ENCODE assay signal across 22 cellular contexts in the genomic region with DNA sequence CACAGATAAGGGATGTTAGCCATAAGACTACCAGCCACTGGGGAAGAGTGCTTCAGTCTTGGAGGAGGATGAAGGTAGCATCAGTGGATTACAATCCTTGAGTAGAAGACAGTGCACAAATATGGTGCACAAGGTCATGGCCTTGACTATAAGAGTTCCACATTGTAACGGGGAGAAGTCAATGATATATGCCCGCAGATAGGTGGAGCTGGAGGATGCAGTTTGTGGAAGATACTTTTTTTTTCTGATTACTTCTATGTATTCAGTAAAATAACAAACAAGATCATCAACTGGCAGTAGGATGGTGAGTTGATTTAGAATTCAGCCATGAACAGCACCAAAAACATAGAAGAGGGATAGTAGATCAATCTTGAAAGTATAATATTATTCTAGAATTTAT.
A peak's percentile ranks its signal among the peaks of the same experiment; 100 is the strongest.
DNase-seq lines count a peak whose midpoint lies in the region; ATAC-seq, FAIRE-seq and TF ChIP-seq lines count a peak whose summit lies in the region.
"Had no signal": no experiment of that assay in that cellular context is flagged by ENCODE, and none has a peak within 500 bp of the region (broad histone marks: within the 10 kb centered on the region; RNA-seq: fewer than 3 reads in every experiment).

No MANE protein-coding gene starts in this region.

- FAIRE-seq in G401.6 (lab: Jason Lieb, UNC) (peak; percentile 75), keratinocyte (lab: Jason Lieb, UNC) (no peak)
- FAIRE-seq: islet of Langerhans had no signal

- H3K27ac Mint-ChIP-seq in T-helper 17 cell (no peak overlapping the region), endothelial cell (ENCODE audit: unreplicated experiment) (no peak overlapping the region)
- H3K27ac Mint-ChIP-seq: CD14-positive monocyte; memory B cell; nephron; stimulated activated effector memory CD8-positive, alpha-beta T cell treated with anti-CD3 and anti-CD28 coated beads, Interleukin-12 subunit alpha, Interleukin-12 subunit beta, amount 100 ng/mL, for 72 hours had no signal

- H3K36me3 ChIP-seq in OCI-LY7 (ENCODE audit: insufficient read depth, low read length) (no peaks in the 10 kb centered on the region), keratinocyte (ENCODE audit: control insufficient read depth in 2 of 2, extremely low read depth in 1 of 2, insufficient read depth in 2 of 2, low read length in 2 of 2) (no peaks in the 10 kb centered on the region)
- H3K36me3 ChIP-seq: adrenal gland, HAP-1, thyroid gland had no signal

- no peaks in the 10 kb centered on the region for H3K27me3 ChIP-seq in keratinocyte (ENCODE audit: control insufficient read depth, extremely low read depth, insufficient read depth, low read length)
- H3K27me3 ChIP-seq: adrenal gland, thyroid gland had no signal

- H3K79me2 ChIP-seq in OCI-LY7 (ENCODE audit: insufficient read depth, low read depth, low read length) (no peaks in the 10 kb centered on the region), keratinocyte (ENCODE audit: control insufficient read depth, insufficient read depth, low read length) (no peaks in the 10 kb centered on the region)

- H3K27me3 Mint-ChIP-seq in T-helper 17 cell (no peaks in the 10 kb centered on the region), endothelial cell (ENCODE audit: unreplicated experiment) (no peaks in the 10 kb centered on the region)
- H3K27me3 Mint-ChIP-seq: memory B cell had no signal

- no peak overlapping the region for H3K4me3 ChIP-seq in OCI-LY7 (ENCODE audit: low read depth, low read length, poor library complexity, severe bottlenecking)
- no peak overlapping the region for H3K4me3 ChIP-seq in cardiac fibroblast (replicated peaks in 1 of 2; ENCODE audit: low read depth in 2 of 2, low read length in 2 of 2)
- no peak overlapping the region for H3K4me3 ChIP-seq in keratinocyte (ENCODE audit: control insufficient read depth in 2 of 3, extremely low read depth in 1 of 3, insufficient read depth in 2 of 3, low read depth in 1 of 3, low read length in 3 of 3)
- H3K4me3 ChIP-seq: adrenal gland, HAP-1, thyroid gland had no signal

- H2AFZ ChIP-seq in OCI-LY7 (ENCODE audit: low read length) (no peak overlapping the region), keratinocyte (ENCODE audit: control insufficient read depth, low read length) (no peak overlapping the region)

- no peak for DNase-seq in OCI-LY7 (ENCODE audit: low spot score)
- DNase-seq in cardiac fibroblast (ENCODE audit: low read depth in 2 of 2): peak; percentile 16 to 32
- DNase-seq in keratinocyte (ENCODE audit: low read depth, low spot score): no peak
- DNase-seq in T-helper 17 cell: no peak
- DNase-seq in endothelial cell (ENCODE audit: low spot score): no peak
- DNase-seq: activated CD4-positive, alpha-beta T cell treated with anti-CD3 and anti-CD28 coated beads for 1 hour; adrenal gland; DMS153; head of caudate nucleus; NCI-H1417; SHP77 treated with DMSO at 0.1 percent for 48 hours; stimulated activated CD4-positive, alpha-beta T cell treated with anti-CD3 and anti-CD28 coated beads, Interleukin-12 subunit alpha, Interleukin-12 subunit beta, amount 100 ng/mL, for 4 hours; thyroid gland had no signal

- intact Hi-C loops in OCI-LY7 (cut with micrococcal nuclease; ENCODE audit: unreplicated experiment): no loop called here

- H3K4me3 Mint-ChIP-seq in T-helper 17 cell: no peak overlapping the region
- H3K4me3 Mint-ChIP-seq in endothelial cell (ENCODE audit: unreplicated experiment): no peak overlapping the region
- H3K4me3 Mint-ChIP-seq: CD14-positive monocyte; memory B cell; nephron; stimulated activated effector memory CD8-positive, alpha-beta T cell treated with anti-CD3 and anti-CD28 coated beads, Interleukin-12 subunit alpha, Interleukin-12 subunit beta, amount 100 ng/mL, for 72 hours had no signal

- no peaks in the 10 kb centered on the region for H3K9me1 ChIP-seq in keratinocyte (ENCODE audit: control insufficient read depth, extremely low read depth, insufficient read depth, low read length)

- no peaks in the 10 kb centered on the region for H4K20me1 ChIP-seq in OCI-LY7 (ENCODE audit: insufficient read depth, low read length)
- no peaks in the 10 kb centered on the region for H4K20me1 ChIP-seq in keratinocyte (ENCODE audit: control insufficient read depth, extremely low read depth, insufficient read depth, low read length)

- ATAC-seq in T-helper 17 cell (no peak), esophagus mucosa (no peak), HG03039 (IDR thresholded peaks at IDR 0.05; ENCODE audit: unreplicated experiment) (no peak)
- ATAC-seq: stimulated activated effector memory CD8-positive, alpha-beta T cell treated with anti-CD3 and anti-CD28 coated beads, Interleukin-12 subunit alpha, Interleukin-12 subunit beta, amount 100 ng/mL, for 72 hours had no signal

- no peaks in the 10 kb centered on the region for H3K9me2 ChIP-seq in OCI-LY7 (ENCODE audit: insufficient read depth, low read length)

- H3K27ac ChIP-seq in OCI-LY7 (ENCODE audit: low read depth, low read length, poor library complexity, severe bottlenecking): no peak overlapping the region
- no peak overlapping the region for H3K27ac ChIP-seq in keratinocyte (ENCODE audit: control insufficient read depth, insufficient read depth, low read length)
- H3K27ac ChIP-seq: adrenal gland, thyroid gland had no signal

- H3K9ac ChIP-seq in keratinocyte (ENCODE audit: control insufficient read depth, extremely low read depth, insufficient read depth, low read length): no peak overlapping the region

- no TSS peak for BruUV-seq in OCI-LY7 (replicated peaks; lab: Mats Ljungman, UMichigan)

- no peaks in the 10 kb centered on the region for H3K36me3 Mint-ChIP-seq in T-helper 17 cell (ENCODE audit: low read depth)
- H3K36me3 Mint-ChIP-seq in endothelial cell (ENCODE audit: low read depth, unreplicated experiment): no peaks in the 10 kb centered on the region
- H3K36me3 Mint-ChIP-seq: CD14-positive monocyte; memory B cell; stimulated activated effector memory CD8-positive, alpha-beta T cell treated with anti-CD3 and anti-CD28 coated beads, Interleukin-12 subunit alpha, Interleukin-12 subunit beta, amount 100 ng/mL, for 72 hours had no signal

- CTCF ChIA-PET in OCI-LY7 (lab: Charles Lee; ENCODE audit: unreplicated experiment): no interaction called here

- TF ChIP-seq CTCF in OCI-LY7 (conservative IDR thresholded peaks at IDR 0.05; ENCODE audit: low read length): peak; percentile 30; the same call in 1 of the 2 replicates
- peak; percentile 26 for TF ChIP-seq CTCF in cardiac fibroblast (IDR thresholded peaks at IDR 0.05; ENCODE audit: low read depth, low read length)
- TF ChIP-seq CTCF in keratinocyte (optimal IDR thresholded peaks at IDR 0.05 in 1 of 3, IDR thresholded peaks at IDR 0.05 in 1 of 3, conservative IDR thresholded peaks at IDR 0.05 in 1 of 3; ENCODE audit: extremely low read depth in 1 of 3, insufficient read depth in 2 of 3, low read length in 3 of 3): peak in 2 of 3 experiments; percentile 18 to 44
- TF ChIP-seq CTCF in endothelial cell (IDR thresholded peaks at IDR 0.05; ENCODE audit: unreplicated experiment): no peak

- no peaks in the 10 kb centered on the region for H3K4me1 Mint-ChIP-seq in T-helper 17 cell
- peaks cover 2% of the 10 kb centered on the region for H3K4me1 Mint-ChIP-seq in endothelial cell (ENCODE audit: unreplicated experiment)
- H3K4me1 Mint-ChIP-seq: CD14-positive monocyte; memory B cell; stimulated activated effector memory CD8-positive, alpha-beta T cell treated with anti-CD3 and anti-CD28 coated beads, Interleukin-12 subunit alpha, Interleukin-12 subunit beta, amount 100 ng/mL, for 72 hours had no signal

- dilution Hi-C loops in keratinocyte (cut with MboI; ENCODE audit: extremely low pct_ligation_motif_present, low sequenced_read_pairs): no loop called here

- 0 out of 2 replicates have a peak, but pooled peaks cover 7% of the 10 kb centered on the region for H3K9me3 ChIP-seq in OCI-LY7 (ENCODE audit: low read length)
- no peaks in the 10 kb centered on the region for H3K9me3 ChIP-seq in keratinocyte (ENCODE audit: control insufficient read depth, low read depth, low read length)
- H3K9me3 ChIP-seq in T-helper 17 cell (ENCODE audit: control insufficient read depth, low read length, poor library complexity, severe bottlenecking): no peaks in the 10 kb centered on the region
- H3K9me3 ChIP-seq: adrenal gland, HAP-1, thyroid gland had no signal

- no peaks in the 10 kb centered on the region for H3K9me3 Mint-ChIP-seq in endothelial cell (ENCODE audit: unreplicated experiment)
- H3K9me3 Mint-ChIP-seq: nephron had no signal

- H3K4me2 ChIP-seq in OCI-LY7 (ENCODE audit: low read length): no peak overlapping the region
- no peak overlapping the region for H3K4me2 ChIP-seq in keratinocyte (ENCODE audit: control insufficient read depth, extremely low read depth, insufficient read depth, low read depth, low read length)

- POLR2A ChIA-PET in OCI-LY7 (lab: Charles Lee): interaction anchor here (0.6 to 1.2 kb wide), 2 partner anchors 9 to 477 kb away, joined by 4 to 5 read pairs; no protein-coding TSS in a partner anchor

- H3K4me1 ChIP-seq in OCI-LY7 (ENCODE audit: insufficient read depth, low read length, poor library complexity, severe bottlenecking) (no peaks in the 10 kb centered on the region), keratinocyte (ENCODE audit: control insufficient read depth, extremely low read depth, insufficient read depth, low read length) (peaks cover 10% of the 10 kb centered on the region)
- H3K4me1 ChIP-seq: adrenal gland, HAP-1 had no signal

Comparison
In these comparisons a context has a peak if more than half of its experiments do, and no peak if none do; other contexts are left out.
1. DNase-seq: peak in cardiac fibroblast (2 of 2); none in OCI-LY7 (single experiment), keratinocyte (single experiment), T-helper 17 cell (0 of 3) and endothelial cell (single experiment).